In genomic region chr16:10625595-10626357, GRCh38 we compare ENCODE assay signal across 18 cellular contexts. TPM values are rescaled to one million over a fixed set of nuclear protein-coding genes. Genes with fewer than 3 reads are reported as not detected.
DNase-seq lines count a peak whose midpoint lies in the region; ATAC-seq, FAIRE-seq and TF ChIP-seq lines count a peak whose summit lies in the region.
"Had no signal": no experiment of that assay in that cellular context is flagged by ENCODE, and none has a peak within 500 bp of the region (broad histone marks: within the 10 kb centered on the region; RNA-seq: fewer than 3 reads in every experiment).

No MANE protein-coding gene starts in this region.

- H3K79me2 ChIP-seq in astrocyte (ENCODE audit: insufficient read depth, low read length) (no peaks in the 10 kb centered on the region), HepG2 (ENCODE audit: insufficient read depth, low read length) (no peaks in the 10 kb centered on the region)

- no peak for TF ChIP-seq RAD21 in HepG2 (CRISPR knock-in tag; IDR thresholded peaks at IDR 0.05)

- peak in 1 of 2 experiments; percentile 68; a peak in 2 of 4 replicates for TF ChIP-seq EP300 in HepG2 (IDR thresholded peaks at IDR 0.05; ENCODE audit: low read depth in 2 of 2, low read length in 2 of 2)
- TF ChIP-seq EP300 in HepG2 (CRISPR knock-in tag; IDR thresholded peaks at IDR 0.05; ENCODE audit: borderline replicate concordance) = no peak

- H4K20me1 ChIP-seq in astrocyte (ENCODE audit: insufficient read depth, low read length) (no peaks in the 10 kb centered on the region), HepG2 (ENCODE audit: insufficient read depth, low read length) (no peaks in the 10 kb centered on the region)

- no TSS peak for BruUV-seq in HepG2 (replicated peaks; lab: Mats Ljungman, UMichigan)

- H3K27ac Mint-ChIP-seq in CD14-positive monocyte (peak overlapping the region; percentile 33 to 87 (median 75)), astrocyte (ENCODE audit: unreplicated experiment) (no peak overlapping the region)
- H3K27ac Mint-ChIP-seq: activated T-helper 2 cell treated with anti-CD3 and anti-CD28 coated beads, Interferon-gamma antibody, Interleukin-2, Interleukin-4, amounts not matched to agents 10 μg/mL and 5 μg/mL and 100 μg/mL, durations not matched to agents 14 hours and 24 hours and 36 hours; natural killer cell; stimulated activated memory B cell treated with anti-CD40 and anti-IgM and Interleukin-4, amounts not matched to agents 10 μg/mL and 1 μg/mL and 100 μg/mL, for 72 hours had no signal

- no peak overlapping the region for H3K27ac ChIP-seq in astrocyte (ENCODE audit: low read depth, low read length)
- H3K27ac ChIP-seq in HepG2 (ENCODE audit: extremely low read length, insufficient read depth, low read length) = peak overlapping the region; percentile 3

- TF ChIP-seq CTCF in CD14-positive monocyte (IDR thresholded peaks at IDR 0.05) (no peak), astrocyte (IDR thresholded peaks at IDR 0.05; ENCODE audit: insufficient read depth, low read depth, low read length) (no peak), HepG2 (CRISPR knock-in tag; IDR thresholded peaks at IDR 0.05) (no peak)

- H3K9me3 ChIP-seq in astrocyte (ENCODE audit: insufficient read depth, low read depth, low read length) (no peaks in the 10 kb centered on the region), HepG2 (ENCODE audit: low read length) (no peaks in the 10 kb centered on the region)

- H3K36me3 Mint-ChIP-seq in CD14-positive monocyte = no peaks in the 10 kb centered on the region
- no peaks in the 10 kb centered on the region for H3K36me3 Mint-ChIP-seq in astrocyte (ENCODE audit: low read depth, unreplicated experiment)
- H3K36me3 Mint-ChIP-seq: natural killer cell; stimulated activated memory B cell treated with anti-CD40 and anti-IgM and Interleukin-4, amounts not matched to agents 10 μg/mL and 1 μg/mL and 100 μg/mL, for 72 hours had no signal

- CTCF ChIA-PET in HepG2 (lab: Yijun Ruan, JAX; ENCODE audit: low intra/inter-chr PET ratio, low total read pairs) = no interaction called here

- WGBS in HepG2 (ENCODE audit: low lambda C conversion rate) = 53% methylated on average over 12 of the region's 12 CpGs

- POLR2A ChIA-PET in HepG2 (lab: Yijun Ruan, JAX) = interaction anchor here (2.0 kb wide), 1 partner anchor 21 kb away, joined by 7 read pairs; no protein-coding TSS in a partner anchor

- H3K4me1 Mint-ChIP-seq in CD14-positive monocyte = peaks cover 53% of the 10 kb centered on the region
- H3K4me1 Mint-ChIP-seq in astrocyte (ENCODE audit: low read depth, unreplicated experiment) = no peaks in the 10 kb centered on the region
- H3K4me1 Mint-ChIP-seq: natural killer cell; stimulated activated memory B cell treated with anti-CD40 and anti-IgM and Interleukin-4, amounts not matched to agents 10 μg/mL and 1 μg/mL and 100 μg/mL, for 72 hours had no signal

- no peak for FAIRE-seq in astrocyte (lab: Jason Lieb, UNC)
- FAIRE-seq in HepG2 (lab: Jason Lieb, UNC) = peak; percentile 30
- FAIRE-seq in GM12891 (lab: Jason Lieb, UNC) = no peak
- FAIRE-seq: kidney had no signal

- H3K27me3 Mint-ChIP-seq in CD14-positive monocyte (ENCODE audit: low read depth in 3 of 3) (peaks cover 0 to 2% (median 0%) of the 10 kb centered on the region in 3 donors), astrocyte (ENCODE audit: low read depth, unreplicated experiment) (peaks cover 10% of the 10 kb centered on the region)

- H3K4me2 ChIP-seq in astrocyte (ENCODE audit: low read length) = no peak overlapping the region
- peak overlapping the region; percentile 43 for H3K4me2 ChIP-seq in HepG2 (ENCODE audit: low read depth, low read length)

- in situ Hi-C loops in HepG2 (cut with HindIII; ENCODE audit: extremely low pct_ligation_motif_present, low pct_unique_long_range_greater_than_20kb) = no loop called here

- H3K36me3 ChIP-seq in astrocyte (ENCODE audit: insufficient read depth, low read length) = no peaks in the 10 kb centered on the region
- H3K36me3 ChIP-seq in HepG2 (replicated peaks in 1 of 2; ENCODE audit: control insufficient read depth in 1 of 2, insufficient read depth in 2 of 2, low read length in 2 of 2) = no peaks in the 10 kb centered on the region

- H3K9ac ChIP-seq in astrocyte (ENCODE audit: low read length) (no peak overlapping the region), HepG2 (ENCODE audit: insufficient read depth, low read depth, low read length) (no peak overlapping the region)

- no peaks in the 10 kb centered on the region for H3K27me3 ChIP-seq in astrocyte (ENCODE audit: insufficient read depth, low read length)
- H3K27me3 ChIP-seq in HepG2 (ENCODE audit: control insufficient read depth in 1 of 2, insufficient read depth in 2 of 2, low read length in 2 of 2) = 0 out of 5 replicates have a peak, but pooled peaks cover 0 to 2% of the 10 kb centered on the region in 2 experiments

- H3K4me1 ChIP-seq in astrocyte (ENCODE audit: insufficient read depth, low read length) (no peaks in the 10 kb centered on the region), HepG2 (ENCODE audit: insufficient read depth, low read length) (peaks cover 93% of the 10 kb centered on the region)

- H3K4me3 Mint-ChIP-seq in CD14-positive monocyte = no peak overlapping the region
- no peak overlapping the region for H3K4me3 Mint-ChIP-seq in astrocyte (ENCODE audit: unreplicated experiment)
- H3K4me3 Mint-ChIP-seq: natural killer cell; stimulated activated memory B cell treated with anti-CD40 and anti-IgM and Interleukin-4, amounts not matched to agents 10 μg/mL and 1 μg/mL and 100 μg/mL, for 72 hours had no signal

- H2AFZ ChIP-seq in astrocyte (ENCODE audit: low read depth, low read length) = no peak overlapping the region
- no peak overlapping the region for H2AFZ ChIP-seq in HepG2 (ENCODE audit: low read length)

- intact Hi-C loops in CD14-positive monocyte (cut with micrococcal nuclease) (loop anchor here in 1 of 2 donors (10.0 kb wide), 1 partner anchor 239 kb away; no protein-coding TSS in a partner anchor), HepG2 (cut with micrococcal nuclease; ENCODE audit: unreplicated experiment) (no loop called here)

- H3K4me3 ChIP-seq in astrocyte (ENCODE audit: insufficient read depth, low read depth, low read length) = no peak overlapping the region
- no peak overlapping the region for H3K4me3 ChIP-seq in HepG2 (replicated peaks in 1 of 3; ENCODE audit: insufficient read depth in 1 of 3, low read depth in 2 of 3, low read length in 3 of 3)

- no peak for ATAC-seq in HepG2
- ATAC-seq: natural killer cell; stimulated activated memory B cell treated with anti-CD40 and anti-IgM and Interleukin-4, amounts not matched to agents 10 μg/mL and 1 μg/mL and 100 μg/mL, for 72 hours had no signal

- DNase-seq in CD14-positive monocyte (ENCODE audit: low spot score) (no peak), LHCN-M2 (ENCODE audit: low read depth) (peak; percentile 66), astrocyte (ENCODE audit: low read depth) (peak; percentile 32), HepG2 (ENCODE audit: low spot score) (peak; percentile 67), GM12891 (ENCODE audit: insufficient read length, low spot score) (no peak), NCI-H526 (lab: John Stamatoyannopoulos, UW) (no peak), glomerular visceral epithelial cell (ENCODE audit: extremely low spot score) (no peak), hepatic stellate cell (ENCODE audit: low spot score) (no peak)
- DNase-seq: activated CD4-positive, alpha-beta T cell treated with anti-CD3 and anti-CD28 coated beads, Interleukin-2, amount 50 U/mL, for 48 hours; AML-193; aorta; H7; kidney; natural killer cell; stimulated activated CD4-positive, alpha-beta T cell treated with anti-CD3 and anti-CD28 coated beads, Interleukin-4, amount 100 ng/mL, for 4 hours; T-helper 2 cell had no signal

- H3K9me3 Mint-ChIP-seq in CD14-positive monocyte (peaks cover 0 to 6% (median 0%) of the 10 kb centered on the region in 7 donors), astrocyte (ENCODE audit: unreplicated experiment) (peaks cover 2% of the 10 kb centered on the region)
- H3K9me3 Mint-ChIP-seq: activated T-helper 2 cell treated with anti-CD3 and anti-CD28 coated beads, Interferon-gamma antibody, Interleukin-2, Interleukin-4, amounts not matched to agents 10 μg/mL and 5 μg/mL and 100 μg/mL, durations not matched to agents 14 hours and 24 hours and 36 hours; natural killer cell had no signal

- TF ChIP-seq POLR2A in HepG2 (IDR thresholded peaks at IDR 0.05; ENCODE audit: insufficient read depth in 1 of 2, low read depth in 2 of 2, low read length in 2 of 2) (no peak), GM12891 (IDR thresholded peaks at IDR 0.05; ENCODE audit: low read depth, low read length) (no peak)

TF ChIP-seq in HepG2, 621 proteins besides CTCF, POLR2A, EP300 and RAD21 (continues in another document):
- no peak for TF ChIP-seq ZNF572 (CRISPR knock-in tag; IDR thresholded peaks at IDR 0.05)

TF ChIP-seq in GM12891, 5 proteins besides CTCF, POLR2A, EP300 and RAD21 (continues in another document):
- TF ChIP-seq SPI1 (IDR thresholded peaks at IDR 0.05; ENCODE audit: low read depth, low read length) (no peak), POLR2AphosphoS5 (IDR thresholded peaks at IDR 0.05; ENCODE audit: low read depth, low read length) (no peak)

RNA-seq across cellular contexts. Expression of gene EMP2, which starts 45.4 kb away (rescaled TPM):
- polyA plus RNA-seq in CD14-positive monocyte (not detected), HepG2 (2011; rRNA removed) (84.4 and 91.2 TPM in 2 replicates)
- total RNA-seq in LHCN-M2 (2014; rRNA removed) (56.7 and 61.8 TPM in 2 replicates), astrocyte (1.7 and 2.3 TPM in 2 replicates), HepG2 (2016; rRNA removed; fragmentation: Illumina TruSeq; extraction: Trizol) (13.4 and 24.6 TPM in 2 replicates)
- 64.0 TPM for polyA plus RNA-seq in LHCN-M2 (2012)
- total RNA-seq in HepG2 (2016; cell fraction: cytosol; rRNA removed; fragmentation: Illumina TruSeq; extraction: Trizol; ENCODE audit: low read depth) = 9.2 and 9.9 TPM in 2 replicates
- 11.7 and 21.4 TPM in 2 replicates for total RNA-seq in HepG2 (2016; cell fraction: insoluble cytoplasmic fraction; rRNA removed; fragmentation: Illumina TruSeq; extraction: Trizol)
- total RNA-seq in HepG2 (2016; cell fraction: membrane; rRNA removed; fragmentation: Illumina TruSeq; extraction: Trizol) = 11.9 and 13.5 TPM in 2 replicates
- 17.1 and 22.3 TPM in 2 replicates for total RNA-seq in HepG2 (2016; cell fraction: nucleus; rRNA removed; fragmentation: Illumina TruSeq; extraction: Trizol)
- polyA plus RNA-seq in HepG2 (2011; cell fraction: cytosol; rRNA removed) = 59.1 and 63.8 TPM in 2 replicates
- polyA plus RNA-seq in HepG2 (2011; cell fraction: nucleus; rRNA removed) = 25.3 and 26.7 TPM in 2 replicates
- polyA plus RNA-seq in HepG2 (2012) = 79.6 and 88.1 TPM in 2 replicates
- 25.1 and 29.9 TPM in 2 replicates for polyA plus RNA-seq in HepG2 (2016; cell fraction: cytosol; fragmentation: Illumina TruSeq; extraction: Trizol; ENCODE audit: low read depth)
- 19.9 and 21.5 TPM in 2 replicates for polyA plus RNA-seq in HepG2 (2016; cell fraction: insoluble cytoplasmic fraction; fragmentation: Illumina TruSeq; extraction: Trizol; ENCODE audit: low read depth)
- polyA plus RNA-seq in HepG2 (2016; cell fraction: membrane; fragmentation: Illumina TruSeq; extraction: Trizol; ENCODE audit: low read depth) = 20.0 and 21.7 TPM in 2 replicates
- 44.6 and 45.3 TPM in 2 replicates for polyA plus RNA-seq in HepG2 (2016; cell fraction: nucleus; fragmentation: Illumina TruSeq; extraction: Trizol; ENCODE audit: insufficient read depth, low read depth)
- polyA minus RNA-seq in HepG2 (2011; rRNA and poly(A)+ RNA removed; ENCODE audit: low replicate concordance) = 185 and 354 TPM in 2 replicates
- polyA minus RNA-seq in HepG2 (2011; cell fraction: cytosol; rRNA and poly(A)+ RNA removed) = 33.1 and 45.3 TPM in 2 replicates
- polyA minus RNA-seq in HepG2 (2011; cell fraction: nucleus; rRNA and poly(A)+ RNA removed) = 34.7 and 36.2 TPM in 2 replicates
- polyA plus RNA-seq in GM12891 (2012; ENCODE audit: low read depth, missing spikeins) = 0.26 TPM
- total RNA-seq: natural killer cell had no signal

Comparison
In these comparisons a context has a peak if more than half of its experiments do, and no peak if none do; other contexts are left out.
1. DNase-seq: peak in LHCN-M2 (single experiment), astrocyte (single experiment) and HepG2 (single experiment); none in CD14-positive monocyte (single experiment), GM12891 (single experiment), NCI-H526 (0 of 2), glomerular visceral epithelial cell (single experiment) and hepatic stellate cell (single experiment).